Comparison of ENCODE assay signal across 1 cellular context in the genomic region with DNA sequence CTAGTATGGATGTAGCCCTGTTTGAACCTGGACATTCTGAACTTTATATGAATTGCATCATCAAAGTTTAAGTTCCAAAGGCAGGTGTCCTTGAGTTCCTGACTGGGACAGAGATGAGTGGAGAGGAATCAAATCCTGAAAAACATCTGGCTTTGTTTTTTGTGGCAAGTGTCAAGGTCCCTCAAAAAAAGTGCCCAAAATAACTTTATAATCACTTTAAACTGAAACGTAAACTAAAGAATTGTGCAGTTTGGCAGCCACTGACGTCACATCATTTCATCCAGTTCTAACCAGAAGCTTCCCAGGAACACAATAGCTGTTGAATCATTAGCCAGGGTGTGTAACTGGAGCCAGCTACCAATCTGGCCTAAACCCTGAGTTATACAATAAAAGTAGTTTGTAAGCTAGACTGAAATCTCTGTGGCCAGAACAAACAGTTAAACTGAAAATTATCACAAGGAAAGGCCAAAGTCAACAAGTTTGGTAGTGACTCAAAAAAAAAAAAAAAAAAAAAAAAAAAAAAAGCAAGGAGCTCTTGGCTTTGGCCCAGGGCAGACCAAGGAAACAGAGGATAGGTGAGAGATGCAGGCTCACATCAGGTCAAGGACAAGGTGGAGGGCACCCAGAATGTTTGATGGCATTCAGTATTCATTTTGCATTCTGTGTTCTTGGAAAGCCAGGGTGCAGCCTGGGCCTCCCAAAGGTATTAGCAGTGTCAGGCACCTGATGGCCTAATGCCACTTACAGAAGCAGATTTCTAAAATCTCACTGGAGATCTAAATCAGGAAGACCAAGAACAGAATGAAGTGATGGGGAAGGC.
TF ChIP-seq lines count a peak whose summit lies in the region.

No MANE protein-coding gene starts in this region.

TF ChIP-seq in HepG2, 621 proteins besides CTCF, POLR2A, EP300 and RAD21 (continued from another document and continues in another):
- TF ChIP-seq, protein P1, sequence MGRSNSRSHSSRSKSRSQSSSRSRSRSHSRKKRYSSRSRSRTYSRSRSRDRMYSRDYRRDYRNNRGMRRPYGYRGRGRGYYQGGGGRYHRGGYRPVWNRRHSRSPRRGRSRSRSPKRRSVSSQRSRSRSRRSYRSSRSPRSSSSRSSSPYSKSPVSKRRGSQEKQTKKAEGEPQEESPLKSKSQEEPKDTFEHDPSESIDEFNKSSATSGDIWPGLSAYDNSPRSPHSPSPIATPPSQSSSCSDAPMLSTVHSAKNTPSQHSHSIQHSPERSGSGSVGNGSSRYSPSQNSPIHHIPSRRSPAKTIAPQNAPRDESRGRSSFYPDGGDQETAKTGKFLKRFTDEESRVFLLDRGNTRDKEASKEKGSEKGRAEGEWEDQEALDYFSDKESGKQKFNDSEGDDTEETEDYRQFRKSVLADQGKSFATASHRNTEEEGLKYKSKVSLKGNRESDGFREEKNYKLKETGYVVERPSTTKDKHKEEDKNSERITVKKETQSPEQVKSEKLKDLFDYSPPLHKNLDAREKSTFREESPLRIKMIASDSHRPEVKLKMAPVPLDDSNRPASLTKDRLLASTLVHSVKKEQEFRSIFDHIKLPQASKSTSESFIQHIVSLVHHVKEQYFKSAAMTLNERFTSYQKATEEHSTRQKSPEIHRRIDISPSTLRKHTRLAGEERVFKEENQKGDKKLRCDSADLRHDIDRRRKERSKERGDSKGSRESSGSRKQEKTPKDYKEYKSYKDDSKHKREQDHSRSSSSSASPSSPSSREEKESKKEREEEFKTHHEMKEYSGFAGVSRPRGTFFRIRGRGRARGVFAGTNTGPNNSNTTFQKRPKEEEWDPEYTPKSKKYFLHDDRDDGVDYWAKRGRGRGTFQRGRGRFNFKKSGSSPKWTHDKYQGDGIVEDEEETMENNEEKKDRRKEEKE (IDR thresholded peaks at IDR 0.05) = no peak
- TF ChIP-seq ZFP82 (CRISPR knock-in tag; IDR thresholded peaks at IDR 0.05; ENCODE audit: borderline replicate concordance) (no peak), KLF12 (CRISPR knock-in tag; IDR thresholded peaks at IDR 0.05; ENCODE audit: borderline replicate concordance) (no peak), EEA1 (CRISPR knock-in tag; IDR thresholded peaks at IDR 0.05; ENCODE audit: borderline replicate concordance) (no peak), PPARG (CRISPR knock-in tag; conservative IDR thresholded peaks at IDR 0.05) (peak; percentile 84), ZNF589 (CRISPR knock-in tag; conservative IDR thresholded peaks at IDR 0.05) (no peak), SOX5 (CRISPR knock-in tag; IDR thresholded peaks at IDR 0.05; ENCODE audit: borderline replicate concordance) (peak; percentile 79), REXO4 (CRISPR knock-in tag; IDR thresholded peaks at IDR 0.05; ENCODE audit: borderline replicate concordance) (no peak), CENPX (CRISPR knock-in tag; IDR thresholded peaks at IDR 0.05) (no peak), GABPB1 (CRISPR knock-in tag; IDR thresholded peaks at IDR 0.05) (0 out of 2 replicates have a peak, but pooled peaks have one; percentile 21), ZNF225 (CRISPR knock-in tag; IDR thresholded peaks at IDR 0.05) (no peak), TCF7L2 (IDR thresholded peaks at IDR 0.05; ENCODE audit: low read depth, low read length) (no peak), ZNF775 (CRISPR knock-in tag; IDR thresholded peaks at IDR 0.05; ENCODE audit: borderline replicate concordance) (no peak), EHMT2 (IDR thresholded peaks at IDR 0.05; ENCODE audit: borderline replicate concordance, low read depth, low read length) (peak; percentile 76; the same call in 1 of the 2 replicates), ELF4 (CRISPR knock-in tag; IDR thresholded peaks at IDR 0.05; ENCODE audit: borderline replicate concordance) (no peak), ZBTB20 (CRISPR knock-in tag; IDR thresholded peaks at IDR 0.05; ENCODE audit: borderline replicate concordance, low read depth) (no peak; the same call in 1 of the 2 replicates), ZNF598 (CRISPR knock-in tag; IDR thresholded peaks at IDR 0.05; ENCODE audit: borderline replicate concordance) (no peak), NR2C2 (CRISPR knock-in tag; IDR thresholded peaks at IDR 0.05; ENCODE audit: borderline replicate concordance) (peak; percentile 56; the same call in 1 of the 2 replicates), TBP (CRISPR knock-in tag; IDR thresholded peaks at IDR 0.05) (no peak)
- TF ChIP-seq, protein P2, sequence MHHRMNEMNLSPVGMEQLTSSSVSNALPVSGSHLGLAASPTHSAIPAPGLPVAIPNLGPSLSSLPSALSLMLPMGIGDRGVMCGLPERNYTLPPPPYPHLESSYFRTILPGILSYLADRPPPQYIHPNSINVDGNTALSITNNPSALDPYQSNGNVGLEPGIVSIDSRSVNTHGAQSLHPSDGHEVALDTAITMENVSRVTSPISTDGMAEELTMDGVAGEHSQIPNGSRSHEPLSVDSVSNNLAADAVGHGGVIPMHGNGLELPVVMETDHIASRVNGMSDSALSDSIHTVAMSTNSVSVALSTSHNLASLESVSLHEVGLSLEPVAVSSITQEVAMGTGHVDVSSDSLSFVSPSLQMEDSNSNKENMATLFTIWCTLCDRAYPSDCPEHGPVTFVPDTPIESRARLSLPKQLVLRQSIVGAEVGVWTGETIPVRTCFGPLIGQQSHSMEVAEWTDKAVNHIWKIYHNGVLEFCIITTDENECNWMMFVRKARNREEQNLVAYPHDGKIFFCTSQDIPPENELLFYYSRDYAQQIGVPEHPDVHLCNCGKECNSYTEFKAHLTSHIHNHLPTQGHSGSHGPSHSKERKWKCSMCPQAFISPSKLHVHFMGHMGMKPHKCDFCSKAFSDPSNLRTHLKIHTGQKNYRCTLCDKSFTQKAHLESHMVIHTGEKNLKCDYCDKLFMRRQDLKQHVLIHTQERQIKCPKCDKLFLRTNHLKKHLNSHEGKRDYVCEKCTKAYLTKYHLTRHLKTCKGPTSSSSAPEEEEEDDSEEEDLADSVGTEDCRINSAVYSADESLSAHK (CRISPR knock-in tag; IDR thresholded peaks at IDR 0.05; ENCODE audit: borderline replicate concordance) = no peak
- TF ChIP-seq, protein P3, sequence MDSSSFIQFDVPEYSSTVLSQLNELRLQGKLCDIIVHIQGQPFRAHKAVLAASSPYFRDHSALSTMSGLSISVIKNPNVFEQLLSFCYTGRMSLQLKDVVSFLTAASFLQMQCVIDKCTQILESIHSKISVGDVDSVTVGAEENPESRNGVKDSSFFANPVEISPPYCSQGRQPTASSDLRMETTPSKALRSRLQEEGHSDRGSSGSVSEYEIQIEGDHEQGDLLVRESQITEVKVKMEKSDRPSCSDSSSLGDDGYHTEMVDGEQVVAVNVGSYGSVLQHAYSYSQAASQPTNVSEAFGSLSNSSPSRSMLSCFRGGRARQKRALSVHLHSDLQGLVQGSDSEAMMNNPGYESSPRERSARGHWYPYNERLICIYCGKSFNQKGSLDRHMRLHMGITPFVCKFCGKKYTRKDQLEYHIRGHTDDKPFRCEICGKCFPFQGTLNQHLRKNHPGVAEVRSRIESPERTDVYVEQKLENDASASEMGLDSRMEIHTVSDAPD (CRISPR knock-in tag; IDR thresholded peaks at IDR 0.05) = peak; percentile 60; the same call in 1 of the 2 replicates
- TF ChIP-seq, protein P4, sequence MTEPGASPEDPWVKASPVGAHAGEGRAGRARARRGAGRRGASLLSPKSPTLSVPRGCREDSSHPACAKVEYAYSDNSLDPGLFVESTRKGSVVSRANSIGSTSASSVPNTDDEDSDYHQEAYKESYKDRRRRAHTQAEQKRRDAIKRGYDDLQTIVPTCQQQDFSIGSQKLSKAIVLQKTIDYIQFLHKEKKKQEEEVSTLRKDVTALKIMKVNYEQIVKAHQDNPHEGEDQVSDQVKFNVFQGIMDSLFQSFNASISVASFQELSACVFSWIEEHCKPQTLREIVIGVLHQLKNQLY (CRISPR knock-in tag; IDR thresholded peaks at IDR 0.05) = no peak
- TF ChIP-seq, protein P5, sequence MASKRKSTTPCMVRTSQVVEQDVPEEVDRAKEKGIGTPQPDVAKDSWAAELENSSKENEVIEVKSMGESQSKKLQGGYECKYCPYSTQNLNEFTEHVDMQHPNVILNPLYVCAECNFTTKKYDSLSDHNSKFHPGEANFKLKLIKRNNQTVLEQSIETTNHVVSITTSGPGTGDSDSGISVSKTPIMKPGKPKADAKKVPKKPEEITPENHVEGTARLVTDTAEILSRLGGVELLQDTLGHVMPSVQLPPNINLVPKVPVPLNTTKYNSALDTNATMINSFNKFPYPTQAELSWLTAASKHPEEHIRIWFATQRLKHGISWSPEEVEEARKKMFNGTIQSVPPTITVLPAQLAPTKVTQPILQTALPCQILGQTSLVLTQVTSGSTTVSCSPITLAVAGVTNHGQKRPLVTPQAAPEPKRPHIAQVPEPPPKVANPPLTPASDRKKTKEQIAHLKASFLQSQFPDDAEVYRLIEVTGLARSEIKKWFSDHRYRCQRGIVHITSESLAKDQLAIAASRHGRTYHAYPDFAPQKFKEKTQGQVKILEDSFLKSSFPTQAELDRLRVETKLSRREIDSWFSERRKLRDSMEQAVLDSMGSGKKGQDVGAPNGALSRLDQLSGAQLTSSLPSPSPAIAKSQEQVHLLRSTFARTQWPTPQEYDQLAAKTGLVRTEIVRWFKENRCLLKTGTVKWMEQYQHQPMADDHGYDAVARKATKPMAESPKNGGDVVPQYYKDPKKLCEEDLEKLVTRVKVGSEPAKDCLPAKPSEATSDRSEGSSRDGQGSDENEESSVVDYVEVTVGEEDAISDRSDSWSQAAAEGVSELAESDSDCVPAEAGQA (IDR thresholded peaks at IDR 0.05; ENCODE audit: low read depth) = no peak; the same call in 1 of the 2 replicates
- TF ChIP-seq, protein P5 (CRISPR knock-in tag; IDR thresholded peaks at IDR 0.05; ENCODE audit: borderline replicate concordance) = no peak
- TF ChIP-seq, protein P6, sequence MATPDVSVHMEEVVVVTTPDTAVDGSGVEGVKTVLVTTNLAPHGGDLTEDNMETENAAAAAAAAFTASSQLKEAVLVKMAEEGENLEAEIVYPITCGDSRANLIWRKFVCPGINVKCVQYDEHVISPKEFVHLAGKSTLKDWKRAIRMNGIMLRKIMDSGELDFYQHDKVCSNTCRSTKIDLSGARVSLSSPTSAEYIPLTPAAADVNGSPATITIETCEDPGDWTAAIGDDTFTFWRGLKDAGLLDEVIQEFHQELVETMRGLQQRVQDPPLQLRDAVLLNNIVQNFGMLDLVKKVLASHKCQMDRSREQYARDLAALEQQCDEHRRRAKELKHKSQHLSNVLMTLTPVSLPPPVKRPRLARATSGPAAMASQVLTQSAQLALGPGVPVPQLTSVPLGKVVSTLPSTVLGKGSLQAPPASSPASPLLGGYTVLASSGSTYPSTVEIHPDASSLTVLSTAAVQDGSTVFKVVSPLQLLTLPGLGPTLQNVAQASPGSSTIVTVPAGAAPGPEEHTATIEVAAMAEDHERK (CRISPR knock-in tag; IDR thresholded peaks at IDR 0.05; ENCODE audit: low read depth) = no peak
- TF ChIP-seq, protein P7, sequence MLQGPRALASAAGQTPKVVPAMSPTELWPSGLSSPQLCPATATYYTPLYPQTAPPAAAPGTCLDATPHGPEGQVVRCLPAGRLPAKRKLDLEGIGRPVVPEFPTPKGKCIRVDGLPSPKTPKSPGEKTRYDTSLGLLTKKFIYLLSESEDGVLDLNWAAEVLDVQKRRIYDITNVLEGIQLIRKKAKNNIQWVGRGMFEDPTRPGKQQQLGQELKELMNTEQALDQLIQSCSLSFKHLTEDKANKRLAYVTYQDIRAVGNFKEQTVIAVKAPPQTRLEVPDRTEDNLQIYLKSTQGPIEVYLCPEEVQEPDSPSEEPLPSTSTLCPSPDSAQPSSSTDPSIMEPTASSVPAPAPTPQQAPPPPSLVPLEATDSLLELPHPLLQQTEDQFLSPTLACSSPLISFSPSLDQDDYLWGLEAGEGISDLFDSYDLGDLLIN (CRISPR knock-in tag; IDR thresholded peaks at IDR 0.05; ENCODE audit: borderline replicate concordance) = no peak
- TF ChIP-seq, protein P8, sequence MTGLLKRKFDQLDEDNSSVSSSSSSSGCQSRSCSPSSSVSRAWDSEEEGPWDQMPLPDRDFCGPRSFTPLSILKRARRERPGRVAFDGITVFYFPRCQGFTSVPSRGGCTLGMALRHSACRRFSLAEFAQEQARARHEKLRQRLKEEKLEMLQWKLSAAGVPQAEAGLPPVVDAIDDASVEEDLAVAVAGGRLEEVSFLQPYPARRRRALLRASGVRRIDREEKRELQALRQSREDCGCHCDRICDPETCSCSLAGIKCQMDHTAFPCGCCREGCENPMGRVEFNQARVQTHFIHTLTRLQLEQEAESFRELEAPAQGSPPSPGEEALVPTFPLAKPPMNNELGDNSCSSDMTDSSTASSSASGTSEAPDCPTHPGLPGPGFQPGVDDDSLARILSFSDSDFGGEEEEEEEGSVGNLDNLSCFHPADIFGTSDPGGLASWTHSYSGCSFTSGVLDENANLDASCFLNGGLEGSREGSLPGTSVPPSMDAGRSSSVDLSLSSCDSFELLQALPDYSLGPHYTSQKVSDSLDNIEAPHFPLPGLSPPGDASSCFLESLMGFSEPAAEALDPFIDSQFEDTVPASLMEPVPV (CRISPR knock-in tag; IDR thresholded peaks at IDR 0.05) = no peak
- TF ChIP-seq, protein P9, sequence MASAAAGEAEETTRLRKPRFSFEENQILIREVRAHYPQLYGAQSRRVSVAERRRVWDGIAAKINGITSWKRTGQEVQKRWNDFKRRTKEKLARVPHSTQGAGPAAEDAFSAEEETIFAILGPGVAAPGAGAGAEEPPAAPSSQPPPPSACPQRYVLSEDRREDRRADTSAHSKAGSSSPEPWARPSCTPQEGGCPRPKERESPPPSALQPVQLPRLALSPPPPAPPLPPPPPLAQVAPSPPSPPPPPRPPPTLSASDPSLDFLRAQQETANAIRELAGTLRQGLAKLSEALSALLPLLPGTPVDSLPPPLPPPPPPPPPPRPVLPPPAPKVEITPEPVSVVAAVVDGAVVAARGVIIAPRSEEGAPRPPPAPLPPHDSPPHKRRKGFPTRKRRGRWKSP (CRISPR knock-in tag; IDR thresholded peaks at IDR 0.05) = peak; percentile 47; the same call in 1 of the 2 replicates
- TF ChIP-seq, protein P10, sequence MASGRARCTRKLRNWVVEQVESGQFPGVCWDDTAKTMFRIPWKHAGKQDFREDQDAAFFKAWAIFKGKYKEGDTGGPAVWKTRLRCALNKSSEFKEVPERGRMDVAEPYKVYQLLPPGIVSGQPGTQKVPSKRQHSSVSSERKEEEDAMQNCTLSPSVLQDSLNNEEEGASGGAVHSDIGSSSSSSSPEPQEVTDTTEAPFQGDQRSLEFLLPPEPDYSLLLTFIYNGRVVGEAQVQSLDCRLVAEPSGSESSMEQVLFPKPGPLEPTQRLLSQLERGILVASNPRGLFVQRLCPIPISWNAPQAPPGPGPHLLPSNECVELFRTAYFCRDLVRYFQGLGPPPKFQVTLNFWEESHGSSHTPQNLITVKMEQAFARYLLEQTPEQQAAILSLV (CRISPR knock-in tag; IDR thresholded peaks at IDR 0.05; ENCODE audit: borderline replicate concordance) = no peak
- TF ChIP-seq, protein P11, sequence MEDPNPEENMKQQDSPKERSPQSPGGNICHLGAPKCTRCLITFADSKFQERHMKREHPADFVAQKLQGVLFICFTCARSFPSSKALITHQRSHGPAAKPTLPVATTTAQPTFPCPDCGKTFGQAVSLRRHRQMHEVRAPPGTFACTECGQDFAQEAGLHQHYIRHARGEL (CRISPR knock-in tag; IDR thresholded peaks at IDR 0.05) = no peak
